ENCODE assay signal across 8 cellular contexts in the genomic region with DNA sequence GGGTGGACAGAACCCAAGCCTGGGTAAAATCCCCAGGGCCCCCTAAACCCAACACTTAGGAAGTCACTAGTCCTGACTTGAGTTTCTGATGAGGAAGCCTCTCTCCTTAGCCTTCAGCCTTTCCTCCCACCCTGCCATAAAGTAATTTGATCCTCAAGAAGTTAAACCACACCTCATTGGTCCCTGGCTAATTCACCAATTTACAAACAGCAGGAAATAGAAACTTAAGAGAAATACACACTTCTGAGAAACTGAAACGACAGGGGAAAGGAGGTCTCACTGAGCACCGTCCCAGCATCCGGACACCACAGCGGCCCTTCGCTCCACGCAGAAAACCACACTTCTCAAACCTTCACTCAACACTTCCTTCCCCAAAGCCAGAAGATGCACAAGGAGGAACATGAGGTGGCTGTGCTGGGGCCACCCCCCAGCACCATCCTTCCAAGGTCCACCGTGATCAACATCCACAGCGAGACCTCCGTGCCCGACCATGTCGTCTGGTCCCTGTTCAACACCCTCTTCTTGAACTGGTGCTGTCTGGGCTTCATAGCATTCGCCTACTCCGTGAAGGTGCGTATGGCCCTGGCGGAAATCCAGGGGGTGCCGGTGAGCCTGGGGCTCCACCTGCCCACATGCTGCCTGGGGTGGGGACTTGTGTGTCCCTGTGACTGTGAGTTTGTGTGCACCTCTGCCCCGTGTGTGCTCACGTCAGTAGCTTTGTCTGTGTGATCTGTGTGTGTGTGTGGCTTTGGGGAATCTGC. TPM values are rescaled to one million over a fixed set of nuclear protein-coding genes. Genes with fewer than 3 reads are reported as not detected.
A peak's percentile ranks its signal among the peaks of the same experiment; 100 is the strongest.
DNase-seq lines count a peak whose midpoint lies in the region; ATAC-seq and TF ChIP-seq lines count a peak whose summit lies in the region.

Gene IFITM1, plus strand, starts transcription at position 254 of the 761 bp plus-strand sequence. Its CDS starts 131 bp downstream, at position 385.

- CTCF ChIA-PET in activated naive CD4-positive, alpha-beta T cell treated with anti-CD3 and anti-CD28 coated beads, Interleukin-2, amount 10 ng/mL, durations not matched to agents 7 days and 5 days (lab: Charles Lee): no interaction called here
- CTCF ChIA-PET in PC-9 (lab: Charles Lee): no interaction called here

- no CpG with 5 or more reads among the region's 18 CpGs for WGBS in trophoblast cell (ENCODE audit: extremely low coverage, insufficient coverage, insufficient read length)

- H3K9me3 ChIP-seq in trophoblast cell (ENCODE audit: insufficient read depth, low read depth, low read length) (peaks cover 1% of the 10 kb centered on the region), PC-9 (ENCODE audit: insufficient read depth, low read depth) (no peaks in the 10 kb centered on the region)

- H3K23ac ChIP-seq in trophoblast cell (ENCODE audit: low read length): no peak within 1 kb of the TSS

- H3K27ac ChIP-seq in trophoblast cell (ENCODE audit: low read depth, low read length) (peak within 1 kb of the TSS; percentile 36), PC-9 (no peak within 1 kb of the TSS)

- H4K8ac ChIP-seq in trophoblast cell (ENCODE audit: low read depth, low read length): peak within 1 kb of the TSS; percentile 81

- H2AFZ ChIP-seq in trophoblast cell (ENCODE audit: insufficient read depth, low read length, poor library complexity) (peak within 1 kb of the TSS; percentile 71), PC-9 (no peak within 1 kb of the TSS)

- H3K27me3 ChIP-seq in trophoblast cell (ENCODE audit: insufficient read depth, low read length) (peaks cover 4% of the 10 kb centered on the region), PC-9 (ENCODE audit: insufficient read depth, low read depth) (no peaks in the 10 kb centered on the region)

- H3K14ac ChIP-seq in trophoblast cell (ENCODE audit: low read length): peak within 1 kb of the TSS; percentile 60

- peak within 1 kb of the TSS; percentile 68 for H2BK120ac ChIP-seq in trophoblast cell (ENCODE audit: insufficient read depth, low read length, poor library complexity)

- peaks cover 28% of the 10 kb centered on the region for H3K4me1 Mint-ChIP-seq in activated naive CD4-positive, alpha-beta T cell treated with anti-CD3 and anti-CD28 coated beads, Interleukin-2, amount 10 ng/mL, durations not matched to agents 7 days and 5 days

- H3K18ac ChIP-seq in trophoblast cell (ENCODE audit: low read length): peak within 1 kb of the TSS; percentile 89

- H3K4ac ChIP-seq in trophoblast cell (ENCODE audit: low read depth, low read length): peak within 1 kb of the TSS; percentile 56

- POLR2A ChIA-PET in PC-9 (lab: Charles Lee; ENCODE audit: unreplicated experiment): no interaction called here

- peak within 1 kb of the TSS; percentile 42 for H3K9ac ChIP-seq in trophoblast cell (ENCODE audit: low read length)

- H3K4me1 ChIP-seq in trophoblast cell (ENCODE audit: control insufficient read depth in 1 of 2, insufficient read depth in 2 of 2, low read length in 2 of 2): peaks cover 10 to 12% of the 10 kb centered on the region in 2 experiments
- peaks cover 9% of the 10 kb centered on the region for H3K4me1 ChIP-seq in PC-9 (replicated peaks; ENCODE audit: insufficient read depth)

- H2BK12ac ChIP-seq in trophoblast cell (ENCODE audit: low read length): peak within 1 kb of the TSS; percentile 92

- DNase-seq in AG20443 (ENCODE audit: low spot score): peak; percentile 72
- DNase-seq in GM19240 (ENCODE audit: insufficient read length, low spot score): peak; percentile 88
- DNase-seq in MV-4-11 (lab: John Stamatoyannopoulos, UW): peak; percentile 89
- peak; percentile 86 for DNase-seq in activated naive CD4-positive, alpha-beta T cell treated with anti-CD3 and anti-CD28 coated beads, Interleukin-2, amount 10 ng/mL, durations not matched to agents 7 days and 5 days
- peak; percentile 30 for DNase-seq in glomerular visceral epithelial cell (ENCODE audit: extremely low spot score)
- DNase-seq in trophoblast cell: peak in 1 of 2 donors; percentile 33
- no peak for DNase-seq in PC-9

- no peaks in the 10 kb centered on the region for H4K20me1 ChIP-seq in PC-9 (ENCODE audit: insufficient read depth)

- peaks cover 6% of the 10 kb centered on the region; the same call in 1 of the 2 replicates for H3F3A ChIP-seq in PC-9 (ENCODE audit: insufficient read depth, low read depth)

- no peak for TF ChIP-seq CTCF in PC-9 (conservative IDR thresholded peaks at IDR 0.05)

- BruUV-seq in PC-9 (replicated peaks; lab: Mats Ljungman, UMichigan): no TSS peak

- H3K27ac Mint-ChIP-seq in activated naive CD4-positive, alpha-beta T cell treated with anti-CD3 and anti-CD28 coated beads, Interleukin-2, amount 10 ng/mL, durations not matched to agents 7 days and 5 days: peak within 1 kb of the TSS; percentile 95

- peak within 1 kb of the TSS; percentile 81 for H4K91ac ChIP-seq in trophoblast cell (ENCODE audit: low read depth, low read length)

- H3K36me3 Mint-ChIP-seq in activated naive CD4-positive, alpha-beta T cell treated with anti-CD3 and anti-CD28 coated beads, Interleukin-2, amount 10 ng/mL, durations not matched to agents 7 days and 5 days: peaks cover 49% of the 10 kb centered on the region

- peak within 1 kb of the TSS; percentile 13 for H2AK5ac ChIP-seq in trophoblast cell (ENCODE audit: low read length)

- H3K36me3 ChIP-seq in trophoblast cell (ENCODE audit: control insufficient read depth in 1 of 2, insufficient read depth in 2 of 2, low read length in 2 of 2) (no peaks in the 10 kb centered on the region), PC-9 (ENCODE audit: low read depth) (no peaks in the 10 kb centered on the region)

- peak within 1 kb of the TSS; percentile 25 for H3K4me3 ChIP-seq in trophoblast cell (ENCODE audit: low read depth, low read length)
- H3K4me3 ChIP-seq in PC-9: no peak within 1 kb of the TSS

- H3K4me2 ChIP-seq in trophoblast cell (ENCODE audit: low read length) (peak within 1 kb of the TSS; percentile 61), PC-9 (no peak within 1 kb of the TSS)

- intact Hi-C loops in PC-9 (cut with micrococcal nuclease; ENCODE audit: unreplicated experiment): no loop called here

- H4K12ac ChIP-seq in trophoblast cell (ENCODE audit: low read depth, low read length): peak within 1 kb of the TSS; percentile 77

- no peak for ATAC-seq in GM21737 (IDR thresholded peaks at IDR 0.05; ENCODE audit: unreplicated experiment)

- no peaks in the 10 kb centered on the region for H3K9me3 Mint-ChIP-seq in activated naive CD4-positive, alpha-beta T cell treated with anti-CD3 and anti-CD28 coated beads, Interleukin-2, amount 10 ng/mL, durations not matched to agents 7 days and 5 days

- H3K79me2 ChIP-seq in trophoblast cell (ENCODE audit: control insufficient read depth, insufficient read depth, low read length, poor library complexity): peaks cover 2% of the 10 kb centered on the region
- H3K79me2 ChIP-seq in PC-9 (ENCODE audit: low read depth): no peaks in the 10 kb centered on the region

- H2BK5ac ChIP-seq in trophoblast cell (ENCODE audit: low read depth, low read length, poor library complexity): peak within 1 kb of the TSS; percentile 46

- peak within 1 kb of the TSS; percentile 83 for H3K4me3 Mint-ChIP-seq in activated naive CD4-positive, alpha-beta T cell treated with anti-CD3 and anti-CD28 coated beads, Interleukin-2, amount 10 ng/mL, durations not matched to agents 7 days and 5 days

- H3K9me2 ChIP-seq in PC-9 (ENCODE audit: insufficient read depth): no peaks in the 10 kb centered on the region

- peaks cover 6% of the 10 kb centered on the region for H3K79me1 ChIP-seq in trophoblast cell (ENCODE audit: low read length)

- H3K27me3 Mint-ChIP-seq in activated naive CD4-positive, alpha-beta T cell treated with anti-CD3 and anti-CD28 coated beads, Interleukin-2, amount 10 ng/mL, durations not matched to agents 7 days and 5 days: no peaks in the 10 kb centered on the region

RNA-seq across cellular contexts. Expression of gene IFITM1, which starts in this region (rescaled TPM):
- 84.5 and 88.4 TPM in 2 replicates for polyA plus RNA-seq in trophoblast cell (2013)
- total RNA-seq in PC-9 (2021): 5.1 and 9.5 TPM in 2 replicates

Comparison
In these comparisons a context has a peak if more than half of its experiments do, and no peak if none do; other contexts are left out.
1. DNase-seq: peak in AG20443 (single experiment), GM19240 (single experiment), MV-4-11 (single experiment), activated naive CD4-positive, alpha-beta T cell treated with anti-CD3 and anti-CD28 coated beads, Interleukin-2, amount 10 ng/mL, durations not matched to agents 7 days and 5 days (single experiment) and glomerular visceral epithelial cell (single experiment); none in PC-9 (0 of 2).